In genomic region chr13:112741185-112741755, GRCh38 we compare ENCODE assay signal across 15 cellular contexts. TPM values are rescaled to one million over a fixed set of nuclear protein-coding genes. Genes with fewer than 3 reads are reported as not detected.
DNase-seq lines count a peak whose midpoint lies in the region; ATAC-seq and TF ChIP-seq lines count a peak whose summit lies in the region.
"Had no signal": no experiment of that assay in that cellular context is flagged by ENCODE, and none has a peak within 500 bp of the region (broad histone marks: within the 10 kb centered on the region; RNA-seq: fewer than 3 reads in every experiment).

No MANE protein-coding gene starts in this region.

- no peaks in the 10 kb centered on the region for H3K36me3 Mint-ChIP-seq in MCF 10A (ENCODE audit: insufficient read depth, unreplicated experiment)
- H3K36me3 Mint-ChIP-seq: natural killer cell treated with Interleukin-12 subunit alpha and Interleukin-12 subunit beta and Interleukin-15 and Interleukin-18, amount 100 ng/mL, for 72 hours had no signal

- TF ChIP-seq POLR2A in breast epithelium (IDR thresholded peaks at IDR 0.05), result no peak
- no peak for TF ChIP-seq POLR2A in uterus (IDR thresholded peaks at IDR 0.05)

- H3K9me3 ChIP-seq in breast epithelium (no peaks in the 10 kb centered on the region), osteoblast (ENCODE audit: low read depth, low read length) (no peaks in the 10 kb centered on the region), uterus (no peaks in the 10 kb centered on the region)

- H3K27ac Mint-ChIP-seq in MCF 10A (ENCODE audit: low read depth, unreplicated experiment), result no peak overlapping the region
- H3K27ac Mint-ChIP-seq: activated B cell treated with CpG ODN at 0.5 μM for 24 hours had no signal

- no peaks in the 10 kb centered on the region for H3K9me3 Mint-ChIP-seq in MCF 10A (ENCODE audit: unreplicated experiment)
- H3K9me3 Mint-ChIP-seq: activated B cell treated with CpG ODN at 0.5 μM for 24 hours; activated T-cell treated with anti-CD3 and anti-CD28 coated beads, Interleukin-2, amount 50 U/mL, for 4 hours; natural killer cell treated with Interleukin-12 subunit alpha and Interleukin-12 subunit beta and Interleukin-15 and Interleukin-18, amount 100 ng/mL, for 72 hours had no signal

- TF ChIP-seq CTCF in breast epithelium (IDR thresholded peaks at IDR 0.05) (no peak), MCF 10A (IDR thresholded peaks at IDR 0.05; ENCODE audit: unreplicated experiment) (no peak), fibroblast of villous mesenchyme (IDR thresholded peaks at IDR 0.05; ENCODE audit: insufficient read depth, low read depth, low read length) (no peak), osteoblast (IDR thresholded peaks at IDR 0.05; ENCODE audit: extremely low read depth, low read depth, low read length) (no peak), uterus (IDR thresholded peaks at IDR 0.05) (no peak)

- H3K4me1 ChIP-seq in breast epithelium (no peaks in the 10 kb centered on the region), osteoblast (ENCODE audit: insufficient read depth, low read length) (peaks cover 19% of the 10 kb centered on the region), uterus (no peaks in the 10 kb centered on the region)

- ATAC-seq in GM18498 (IDR thresholded peaks at IDR 0.05; ENCODE audit: unreplicated experiment), result no peak
- ATAC-seq: activated T-cell treated with anti-CD3 and anti-CD28 coated beads, Interleukin-2, amount 50 U/mL, for 4 hours; esophagus mucosa had no signal

- DNase-seq in breast epithelium (ENCODE audit: low spot score in 2 of 2) (no peak), MCF 10A (ENCODE audit: unreplicated experiment) (no peak), fibroblast of villous mesenchyme (ENCODE audit: low read depth) (peak; percentile 15), osteoblast (ENCODE audit: insufficient read length, low spot score, missing footprints) (peak; percentile 70), uterus (no peak), retina (no peak), NCI-H146 (lab: John Stamatoyannopoulos, UW) (no peak)
- DNase-seq: 8988T; activated B cell treated with CpG ODN at 0.5 μM for 24 hours; activated T-cell treated with anti-CD3 and anti-CD28 coated beads, Interleukin-2, amount 50 U/mL, for 4 hours; NCI-H1092; NCI-H510A had no signal

- H3K4me3 ChIP-seq in breast epithelium, result peak overlapping the region in 1 of 3 donors; percentile 46
- peak overlapping the region; percentile 31 for H3K4me3 ChIP-seq in fibroblast of villous mesenchyme (ENCODE audit: low read depth, low read length)
- H3K4me3 ChIP-seq in osteoblast (ENCODE audit: insufficient read depth, low read length), result peak overlapping the region; percentile 58
- H3K4me3 ChIP-seq in uterus, result no peak overlapping the region

- POLR2A ChIA-PET in MCF 10A (lab: Yijun Ruan, JAX), result interaction anchor here (1.6 to 2.2 kb wide), 2 partner anchors 16 to 30 kb away, joined by 3 to 4 read pairs; no protein-coding TSS in a partner anchor

- peak overlapping the region; percentile 85 for H3K4me2 ChIP-seq in osteoblast (ENCODE audit: insufficient read depth, low read length)

- H2AFZ ChIP-seq in osteoblast (ENCODE audit: low read length), result peak overlapping the region; percentile 86

- intact Hi-C loops in breast epithelium (cut with DNase I; ENCODE audit: low total_unique reads) (no loop called here), MCF 10A (cut with micrococcal nuclease) (no loop called here), uterus (cut with DNase I; ENCODE audit: low total_unique reads) (no loop called here)

- H3K4me3 Mint-ChIP-seq in MCF 10A (ENCODE audit: unreplicated experiment), result no peak overlapping the region
- H3K4me3 Mint-ChIP-seq: activated B cell treated with CpG ODN at 0.5 μM for 24 hours; activated T-cell treated with anti-CD3 and anti-CD28 coated beads, Interleukin-2, amount 50 U/mL, for 4 hours; natural killer cell treated with Interleukin-12 subunit alpha and Interleukin-12 subunit beta and Interleukin-15 and Interleukin-18, amount 100 ng/mL, for 72 hours had no signal

- H3K27me3 ChIP-seq in breast epithelium (no peaks in the 10 kb centered on the region), osteoblast (ENCODE audit: insufficient read depth, low read length) (no peaks in the 10 kb centered on the region), uterus (no peaks in the 10 kb centered on the region)

- BruUV-seq in MCF 10A (replicated peaks; lab: Mats Ljungman, UMichigan), result no TSS peak

- H3K36me3 ChIP-seq in breast epithelium (no peaks in the 10 kb centered on the region), osteoblast (ENCODE audit: insufficient read depth, low read length) (no peaks in the 10 kb centered on the region), uterus (no peaks in the 10 kb centered on the region)

- no peaks in the 10 kb centered on the region for H3K27me3 Mint-ChIP-seq in MCF 10A (ENCODE audit: insufficient read depth, unreplicated experiment)
- H3K27me3 Mint-ChIP-seq: activated B cell treated with CpG ODN at 0.5 μM for 24 hours; natural killer cell treated with Interleukin-12 subunit alpha and Interleukin-12 subunit beta and Interleukin-15 and Interleukin-18, amount 100 ng/mL, for 72 hours had no signal

- peaks cover 17% of the 10 kb centered on the region for H3K4me1 Mint-ChIP-seq in MCF 10A (ENCODE audit: insufficient read depth, unreplicated experiment)
- H3K4me1 Mint-ChIP-seq: activated B cell treated with CpG ODN at 0.5 μM for 24 hours had no signal

- H3K27ac ChIP-seq in breast epithelium (peak overlapping the region; percentile 77 to 96), osteoblast (ENCODE audit: low read depth, low read length) (peak overlapping the region; percentile 90), uterus (peak overlapping the region; percentile 64 to 80)

- H3K79me2 ChIP-seq in osteoblast (ENCODE audit: insufficient read depth, low read length), result peaks cover 17% of the 10 kb centered on the region

- H4K20me1 ChIP-seq in osteoblast (ENCODE audit: insufficient read depth, low read length), result peaks cover 8% of the 10 kb centered on the region

- CTCF ChIA-PET in MCF 10A (lab: Yijun Ruan, JAX), result interaction anchor here (0.8 to 1.1 kb wide), 3 partner anchors 107 to 188 kb away, joined by 3 to 4 read pairs (median 4); no protein-coding TSS in a partner anchor

RNA-seq across cellular contexts. Expression of gene ATP11A, which starts 51.4 kb away (rescaled TPM):
- total RNA-seq in breast epithelium, result 10 to 100 TPM; 22.1 to 27.2 (median 26.8) TPM
- total RNA-seq in MCF 10A (2022), result 41.2 and 42.7 TPM in 2 replicates
- 5.8 and 6.9 TPM in 2 replicates for total RNA-seq in fibroblast of villous mesenchyme
- total RNA-seq in osteoblast, result 7.6 and 7.7 TPM in 2 replicates
- total RNA-seq in uterus, result 100 to 1,000 TPM in 1 of 4 donors, 10 to 100 TPM in 3; 12.8 to 149 (median 22.8) TPM

Comparison
In these comparisons a context has a peak if more than half of its experiments do, and no peak if none do; other contexts are left out.
1. DNase-seq: peak in fibroblast of villous mesenchyme (single experiment) and osteoblast (single experiment); none in breast epithelium (0 of 2), MCF 10A (single experiment), uterus (0 of 2), retina (single experiment) and NCI-H146 (single experiment).
2. H3K4me3 ChIP-seq: peak in fibroblast of villous mesenchyme (single experiment) and osteoblast (single experiment); none in uterus (0 of 2).
3. Peak in every context shown above with its lines, with median percentiles within 50 percentile points of each other: H3K27ac ChIP-seq.